Comparison of ENCODE assay signal across 35 cellular contexts in the genomic region with DNA sequence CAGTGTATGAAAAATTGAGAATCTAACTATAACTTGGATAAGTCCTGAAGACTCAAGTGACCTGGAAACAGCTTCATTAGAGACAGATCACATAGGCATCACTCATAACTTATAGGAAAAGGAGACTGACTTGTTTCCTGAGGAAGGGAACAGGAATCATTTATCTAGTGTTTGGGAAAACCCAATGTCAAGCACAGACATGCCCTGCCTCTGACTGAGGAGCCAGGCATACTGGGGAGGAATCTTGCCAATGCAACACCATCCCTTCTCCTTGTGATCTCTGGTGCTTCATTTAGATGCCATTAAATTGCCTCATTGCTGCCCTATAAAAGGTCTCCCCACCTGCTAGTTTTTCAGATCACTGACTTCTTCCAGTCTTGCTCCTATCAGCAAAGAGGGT. TPM values are rescaled to one million over a fixed set of nuclear protein-coding genes. Genes with fewer than 3 reads are reported as not detected.
"Had no signal": no experiment of that assay in that cellular context is flagged by ENCODE, and none has a peak within 500 bp of the region (broad histone marks: within the 10 kb centered on the region; RNA-seq: fewer than 3 reads in every experiment).

No MANE protein-coding gene starts in this region.

- H3K4me1 ChIP-seq: adrenal gland, body of pancreas, esophagus muscularis mucosa, heart left ventricle had no signal

- H3K9me3 ChIP-seq: adrenal gland had no signal

- H3K4me1 Mint-ChIP-seq: activated CD4-positive, alpha-beta T cell treated with anti-CD3 and anti-CD28 coated beads for 36 hours; activated CD4-positive, alpha-beta T cell treated with anti-CD3 and anti-CD28 coated beads, Interleukin-2, amount 10 ng/mL, durations not matched to agents 24 days and 14 days; activated CD8-positive, alpha-beta memory T cell treated with anti-CD3 and anti-CD28 coated beads, Interleukin-2, amount 10 ng/mL, durations not matched to agents 7 days and 5 days; activated naive CD4-positive, alpha-beta T cell treated with anti-CD3 and anti-CD28 coated beads, Interleukin-2, amount 50 U/mL, for 24 hours; activated naive CD8-positive, alpha-beta T cell treated with anti-CD3 and anti-CD28 coated beads for 36 hours; activated naive CD8-positive, alpha-beta T cell treated with anti-CD3 and anti-CD28 coated beads, Interleukin-2, amount 50 U/mL, for 24 hours; central memory CD8-positive, alpha-beta T cell had no signal

- H3K27ac ChIP-seq: adrenal gland, body of pancreas, coronary artery, esophagus muscularis mucosa, heart left ventricle had no signal

- H3K4me3 Mint-ChIP-seq: activated CD4-positive, alpha-beta memory T cell treated with anti-CD3 and anti-CD28 coated beads for 36 hours; activated CD4-positive, alpha-beta T cell treated with anti-CD3 and anti-CD28 coated beads for 36 hours; activated CD4-positive, alpha-beta T cell treated with anti-CD3 and anti-CD28 coated beads, Interleukin-2, amount 10 ng/mL, durations not matched to agents 24 days and 14 days; activated CD8-positive, alpha-beta memory T cell treated with anti-CD3 and anti-CD28 coated beads, Interleukin-2, amount 10 ng/mL, durations not matched to agents 7 days and 5 days; activated CD8-positive, alpha-beta T cell treated with anti-CD3 and anti-CD28 coated beads, Interleukin-2, amount 10 ng/mL, durations not matched to agents 7 days and 5 days; activated naive CD4-positive, alpha-beta T cell treated with anti-CD3 and anti-CD28 coated beads for 36 hours; activated naive CD4-positive, alpha-beta T cell treated with anti-CD3 and anti-CD28 coated beads, Interleukin-2, amount 50 U/mL, for 24 hours; activated naive CD8-positive, alpha-beta T cell treated with anti-CD3 and anti-CD28 coated beads for 36 hours; activated naive CD8-positive, alpha-beta T cell treated with anti-CD3 and anti-CD28 coated beads, Interleukin-2, amount 50 U/mL, for 24 hours; activated T-helper 1 cell treated with anti-CD3 and anti-CD28 coated beads, Interleukin-12 subunit alpha, Interleukin-12 subunit beta, Interleukin-2, Interleukin-4 antibody, amounts not matched to agents 30 ng/mL and 10 ng/mL and 1 ng/mL, durations not matched to agents 14 hours and 24 hours and 36 hours; central memory CD8-positive, alpha-beta T cell; dendritic cell treated with granulocyte-macrophage colony-stimulating factor and Interleukin-4, amounts not matched to agents 40 ng/mL and 50 ng/mL, for 4 days; effector memory CD8-positive, alpha-beta T cell had no signal

- H3K36me3 Mint-ChIP-seq: activated CD4-positive, alpha-beta memory T cell treated with anti-CD3 and anti-CD28 coated beads for 36 hours; activated CD8-positive, alpha-beta memory T cell treated with anti-CD3 and anti-CD28 coated beads, Interleukin-2, amount 10 ng/mL, durations not matched to agents 7 days and 5 days; activated naive CD8-positive, alpha-beta T cell treated with anti-CD3 and anti-CD28 coated beads for 36 hours had no signal

- DNase-seq: activated CD4-positive, alpha-beta memory T cell treated with anti-CD3 and anti-CD28 coated beads for 36 hours; activated CD4-positive, alpha-beta T cell treated with anti-CD3 and anti-CD28 coated beads for 36 hours; activated CD4-positive, CD25-positive, alpha-beta regulatory T cell; activated CD4-positive, CD25-positive, alpha-beta regulatory T cell treated with anti-CD3 and anti-CD28 coated beads, Interleukin-2, amount 50 U/mL, for 72 hours; activated CD8-positive, alpha-beta memory T cell treated with anti-CD3 and anti-CD28 coated beads, Interleukin-2, amount 10 ng/mL, durations not matched to agents 7 days and 5 days; activated CD8-positive, alpha-beta memory T cell treated with anti-CD3 and anti-CD28 coated beads, Interleukin-2, amount 50 U/mL, for 4 hours; activated CD8-positive, alpha-beta T cell treated with anti-CD3 and anti-CD28 coated beads, Interleukin-2, amount 10 ng/mL, durations not matched to agents 7 days and 5 days; activated effector memory CD4-positive, alpha-beta T cell treated with anti-CD3 and anti-CD28 coated beads, Interleukin-2, amount 50 U/mL, for 16 hours; activated naive CD4-positive, alpha-beta T cell treated with anti-CD3 and anti-CD28 coated beads for 36 hours; activated naive CD8-positive, alpha-beta T cell treated with anti-CD3 and anti-CD28 coated beads for 36 hours; activated naive CD8-positive, alpha-beta T cell treated with anti-CD3 and anti-CD28 coated beads, Interleukin-2, amount 50 U/mL, for 24 hours; activated T-cell treated with anti-CD3 and anti-CD28 coated beads, Interleukin-2, amount 50 U/mL, for 1 hour; activated T-cell treated with anti-CD3 and anti-CD28 coated beads, Interleukin-2, amount 50 U/mL, for 48 hours; adrenal gland; amygdala; aorta; body of pancreas; effector CD4-positive, alpha-beta T cell; effector memory CD8-positive, alpha-beta T cell; heart left ventricle; T-helper 2 cell had no signal

- H3K4me3 ChIP-seq: adrenal gland, body of pancreas, coronary artery, esophagus muscularis mucosa, heart left ventricle had no signal

- H3K9me3 Mint-ChIP-seq: activated CD4-positive, alpha-beta T cell treated with anti-CD3 and anti-CD28 coated beads, Interleukin-2, amount 10 ng/mL, durations not matched to agents 24 days and 14 days; activated naive CD4-positive, alpha-beta T cell treated with anti-CD3 and anti-CD28 coated beads for 36 hours; activated naive CD8-positive, alpha-beta T cell treated with anti-CD3 and anti-CD28 coated beads for 36 hours; activated naive CD8-positive, alpha-beta T cell treated with anti-CD3 and anti-CD28 coated beads, Interleukin-2, amount 50 U/mL, for 24 hours; activated T-helper 1 cell treated with anti-CD3 and anti-CD28 coated beads, Interleukin-12 subunit alpha, Interleukin-12 subunit beta, Interleukin-2, Interleukin-4 antibody, amounts not matched to agents 30 ng/mL and 10 ng/mL and 1 ng/mL, durations not matched to agents 14 hours and 24 hours and 36 hours; activated T-helper 2 cell treated with anti-CD3 and anti-CD28 coated beads, Interferon-gamma antibody, Interleukin-2, Interleukin-4, amounts not matched to agents 10 μg/mL and 5 μg/mL and 100 μg/mL, durations not matched to agents 14 hours and 24 hours and 36 hours; central memory CD8-positive, alpha-beta T cell; dendritic cell treated with granulocyte-macrophage colony-stimulating factor and Interleukin-4, amounts not matched to agents 40 ng/mL and 50 ng/mL, for 4 days; effector memory CD8-positive, alpha-beta T cell had no signal

- H3K27ac Mint-ChIP-seq: activated CD4-positive, alpha-beta memory T cell treated with anti-CD3 and anti-CD28 coated beads for 36 hours; activated CD4-positive, alpha-beta T cell treated with anti-CD3 and anti-CD28 coated beads for 36 hours; activated CD4-positive, alpha-beta T cell treated with anti-CD3 and anti-CD28 coated beads, Interleukin-2, amount 10 ng/mL, durations not matched to agents 24 days and 14 days; activated CD8-positive, alpha-beta memory T cell treated with anti-CD3 and anti-CD28 coated beads, Interleukin-2, amount 10 ng/mL, durations not matched to agents 7 days and 5 days; activated CD8-positive, alpha-beta T cell treated with anti-CD3 and anti-CD28 coated beads, Interleukin-2, amount 10 ng/mL, durations not matched to agents 7 days and 5 days; activated naive CD4-positive, alpha-beta T cell treated with anti-CD3 and anti-CD28 coated beads for 36 hours; activated naive CD4-positive, alpha-beta T cell treated with anti-CD3 and anti-CD28 coated beads, Interleukin-2, amount 50 U/mL, for 24 hours; activated naive CD8-positive, alpha-beta T cell treated with anti-CD3 and anti-CD28 coated beads for 36 hours; activated naive CD8-positive, alpha-beta T cell treated with anti-CD3 and anti-CD28 coated beads, Interleukin-2, amount 50 U/mL, for 24 hours; activated T-helper 1 cell treated with anti-CD3 and anti-CD28 coated beads, Interleukin-12 subunit alpha, Interleukin-12 subunit beta, Interleukin-2, Interleukin-4 antibody, amounts not matched to agents 30 ng/mL and 10 ng/mL and 1 ng/mL, durations not matched to agents 14 hours and 24 hours and 36 hours; activated T-helper 2 cell treated with anti-CD3 and anti-CD28 coated beads, Interferon-gamma antibody, Interleukin-2, Interleukin-4, amounts not matched to agents 10 μg/mL and 5 μg/mL and 100 μg/mL, durations not matched to agents 14 hours and 24 hours and 36 hours; dendritic cell treated with granulocyte-macrophage colony-stimulating factor and Interleukin-4, amounts not matched to agents 40 ng/mL and 50 ng/mL, for 4 days; effector memory CD8-positive, alpha-beta T cell had no signal

- ATAC-seq: activated CD4-positive, alpha-beta T cell treated with anti-CD3 and anti-CD28 coated beads for 36 hours; activated CD8-positive, alpha-beta memory T cell treated with anti-CD3 and anti-CD28 coated beads, Interleukin-2, amount 10 ng/mL, durations not matched to agents 7 days and 5 days; activated CD8-positive, alpha-beta T cell treated with anti-CD3 and anti-CD28 coated beads, Interleukin-2, amount 10 ng/mL, durations not matched to agents 7 days and 5 days; activated naive CD8-positive, alpha-beta T cell treated with anti-CD3 and anti-CD28 coated beads, Interleukin-2, amount 50 U/mL, for 24 hours; body of pancreas; effector memory CD8-positive, alpha-beta T cell; heart left ventricle had no signal

- H3K27me3 ChIP-seq: adrenal gland, body of pancreas, esophagus muscularis mucosa had no signal

- H3K36me3 ChIP-seq: adrenal gland, esophagus muscularis mucosa, heart left ventricle had no signal

RNA-seq across cellular contexts. Expression of gene LCE4A, which starts 10.3 kb away (rescaled TPM):
- total RNA-seq: activated CD4-positive, alpha-beta memory T cell treated with anti-CD3 and anti-CD28 coated beads for 36 hours; activated CD4-positive, alpha-beta T cell treated with anti-CD3 and anti-CD28 coated beads for 36 hours; activated CD4-positive, alpha-beta T cell treated with anti-CD3 and anti-CD28 coated beads, Interleukin-2, amount 10 ng/mL, durations not matched to agents 24 days and 14 days; activated CD8-positive, alpha-beta memory T cell treated with anti-CD3 and anti-CD28 coated beads for 36 hours; activated CD8-positive, alpha-beta memory T cell treated with anti-CD3 and anti-CD28 coated beads, Interleukin-2, amount 10 ng/mL, durations not matched to agents 7 days and 5 days; activated CD8-positive, alpha-beta T cell treated with anti-CD3 and anti-CD28 coated beads, Interleukin-2, amount 10 ng/mL, durations not matched to agents 7 days and 5 days; activated naive CD4-positive, alpha-beta T cell treated with anti-CD3 and anti-CD28 coated beads for 36 hours; activated naive CD8-positive, alpha-beta T cell treated with anti-CD3 and anti-CD28 coated beads for 36 hours; activated T-helper 1 cell treated with anti-CD3 and anti-CD28 coated beads, Interleukin-12 subunit alpha, Interleukin-12 subunit beta, Interleukin-2, Interleukin-4 antibody, amounts not matched to agents 30 ng/mL and 10 ng/mL and 1 ng/mL, durations not matched to agents 14 hours and 24 hours and 36 hours; activated T-helper 2 cell treated with anti-CD3 and anti-CD28 coated beads, Interferon-gamma antibody, Interleukin-2, Interleukin-4, amounts not matched to agents 10 μg/mL and 5 μg/mL and 100 μg/mL, durations not matched to agents 14 hours and 24 hours and 36 hours; adrenal gland; aorta; body of pancreas; cardiac septum; cerebellum; epithelial cell of proximal tubule; esophagus muscularis mucosa; frontal cortex; heart left ventricle; T-helper 1 cell treated with Interleukin-12 subunit alpha and Interleukin-12 subunit beta and Interleukin-4 antibody, amounts not matched to agents 30 ng/mL and 1 ng/mL, for 36 hours had no signal
- polyA plus RNA-seq: adrenal gland, aorta, heart left ventricle had no signal

RNA-seq across cellular contexts. Expression of gene LCE2A, which starts 20.1 kb away (rescaled TPM):
- total RNA-seq: activated CD4-positive, alpha-beta memory T cell treated with anti-CD3 and anti-CD28 coated beads for 36 hours; activated CD4-positive, alpha-beta T cell treated with anti-CD3 and anti-CD28 coated beads for 36 hours; activated CD4-positive, alpha-beta T cell treated with anti-CD3 and anti-CD28 coated beads, Interleukin-2, amount 10 ng/mL, durations not matched to agents 24 days and 14 days; activated CD8-positive, alpha-beta memory T cell treated with anti-CD3 and anti-CD28 coated beads for 36 hours; activated CD8-positive, alpha-beta memory T cell treated with anti-CD3 and anti-CD28 coated beads, Interleukin-2, amount 10 ng/mL, durations not matched to agents 7 days and 5 days; activated CD8-positive, alpha-beta T cell treated with anti-CD3 and anti-CD28 coated beads, Interleukin-2, amount 10 ng/mL, durations not matched to agents 7 days and 5 days; activated naive CD4-positive, alpha-beta T cell treated with anti-CD3 and anti-CD28 coated beads for 36 hours; activated naive CD8-positive, alpha-beta T cell treated with anti-CD3 and anti-CD28 coated beads for 36 hours; activated T-helper 1 cell treated with anti-CD3 and anti-CD28 coated beads, Interleukin-12 subunit alpha, Interleukin-12 subunit beta, Interleukin-2, Interleukin-4 antibody, amounts not matched to agents 30 ng/mL and 10 ng/mL and 1 ng/mL, durations not matched to agents 14 hours and 24 hours and 36 hours; activated T-helper 2 cell treated with anti-CD3 and anti-CD28 coated beads, Interferon-gamma antibody, Interleukin-2, Interleukin-4, amounts not matched to agents 10 μg/mL and 5 μg/mL and 100 μg/mL, durations not matched to agents 14 hours and 24 hours and 36 hours; adrenal gland; aorta; body of pancreas; cardiac septum; cerebellum; epithelial cell of proximal tubule; esophagus muscularis mucosa; frontal cortex; heart left ventricle; T-helper 1 cell treated with Interleukin-12 subunit alpha and Interleukin-12 subunit beta and Interleukin-4 antibody, amounts not matched to agents 30 ng/mL and 1 ng/mL, for 36 hours had no signal
- polyA plus RNA-seq: adrenal gland, aorta, heart left ventricle had no signal

RNA-seq across cellular contexts. Expression of gene LCE2B, which starts 32.3 kb away (rescaled TPM):
- total RNA-seq: activated CD4-positive, alpha-beta memory T cell treated with anti-CD3 and anti-CD28 coated beads for 36 hours; activated CD4-positive, alpha-beta T cell treated with anti-CD3 and anti-CD28 coated beads for 36 hours; activated CD4-positive, alpha-beta T cell treated with anti-CD3 and anti-CD28 coated beads, Interleukin-2, amount 10 ng/mL, durations not matched to agents 24 days and 14 days; activated CD8-positive, alpha-beta memory T cell treated with anti-CD3 and anti-CD28 coated beads for 36 hours; activated CD8-positive, alpha-beta memory T cell treated with anti-CD3 and anti-CD28 coated beads, Interleukin-2, amount 10 ng/mL, durations not matched to agents 7 days and 5 days; activated CD8-positive, alpha-beta T cell treated with anti-CD3 and anti-CD28 coated beads, Interleukin-2, amount 10 ng/mL, durations not matched to agents 7 days and 5 days; activated naive CD4-positive, alpha-beta T cell treated with anti-CD3 and anti-CD28 coated beads for 36 hours; activated naive CD8-positive, alpha-beta T cell treated with anti-CD3 and anti-CD28 coated beads for 36 hours; activated T-helper 1 cell treated with anti-CD3 and anti-CD28 coated beads, Interleukin-12 subunit alpha, Interleukin-12 subunit beta, Interleukin-2, Interleukin-4 antibody, amounts not matched to agents 30 ng/mL and 10 ng/mL and 1 ng/mL, durations not matched to agents 14 hours and 24 hours and 36 hours; activated T-helper 2 cell treated with anti-CD3 and anti-CD28 coated beads, Interferon-gamma antibody, Interleukin-2, Interleukin-4, amounts not matched to agents 10 μg/mL and 5 μg/mL and 100 μg/mL, durations not matched to agents 14 hours and 24 hours and 36 hours; adrenal gland; aorta; body of pancreas; cardiac septum; cerebellum; epithelial cell of proximal tubule; esophagus muscularis mucosa; frontal cortex; heart left ventricle; T-helper 1 cell treated with Interleukin-12 subunit alpha and Interleukin-12 subunit beta and Interleukin-4 antibody, amounts not matched to agents 30 ng/mL and 1 ng/mL, for 36 hours had no signal
- polyA plus RNA-seq: adrenal gland, aorta, heart left ventricle had no signal

RNA-seq across cellular contexts. Expression of gene KPRP, which starts 39.6 kb away (rescaled TPM):
- total RNA-seq: activated CD4-positive, alpha-beta memory T cell treated with anti-CD3 and anti-CD28 coated beads for 36 hours; activated CD4-positive, alpha-beta T cell treated with anti-CD3 and anti-CD28 coated beads for 36 hours; activated CD4-positive, alpha-beta T cell treated with anti-CD3 and anti-CD28 coated beads, Interleukin-2, amount 10 ng/mL, durations not matched to agents 24 days and 14 days; activated CD8-positive, alpha-beta memory T cell treated with anti-CD3 and anti-CD28 coated beads for 36 hours; activated CD8-positive, alpha-beta memory T cell treated with anti-CD3 and anti-CD28 coated beads, Interleukin-2, amount 10 ng/mL, durations not matched to agents 7 days and 5 days; activated CD8-positive, alpha-beta T cell treated with anti-CD3 and anti-CD28 coated beads, Interleukin-2, amount 10 ng/mL, durations not matched to agents 7 days and 5 days; activated naive CD4-positive, alpha-beta T cell treated with anti-CD3 and anti-CD28 coated beads for 36 hours; activated naive CD8-positive, alpha-beta T cell treated with anti-CD3 and anti-CD28 coated beads for 36 hours; activated T-helper 1 cell treated with anti-CD3 and anti-CD28 coated beads, Interleukin-12 subunit alpha, Interleukin-12 subunit beta, Interleukin-2, Interleukin-4 antibody, amounts not matched to agents 30 ng/mL and 10 ng/mL and 1 ng/mL, durations not matched to agents 14 hours and 24 hours and 36 hours; activated T-helper 2 cell treated with anti-CD3 and anti-CD28 coated beads, Interferon-gamma antibody, Interleukin-2, Interleukin-4, amounts not matched to agents 10 μg/mL and 5 μg/mL and 100 μg/mL, durations not matched to agents 14 hours and 24 hours and 36 hours; adrenal gland; aorta; body of pancreas; cardiac septum; cerebellum; epithelial cell of proximal tubule; esophagus muscularis mucosa; frontal cortex; heart left ventricle; T-helper 1 cell treated with Interleukin-12 subunit alpha and Interleukin-12 subunit beta and Interleukin-4 antibody, amounts not matched to agents 30 ng/mL and 1 ng/mL, for 36 hours had no signal
- polyA plus RNA-seq: adrenal gland, aorta, heart left ventricle had no signal

RNA-seq across cellular contexts. Expression of gene LCE2C, which starts 43.2 kb away (rescaled TPM):
- total RNA-seq: activated CD4-positive, alpha-beta memory T cell treated with anti-CD3 and anti-CD28 coated beads for 36 hours; activated CD4-positive, alpha-beta T cell treated with anti-CD3 and anti-CD28 coated beads for 36 hours; activated CD4-positive, alpha-beta T cell treated with anti-CD3 and anti-CD28 coated beads, Interleukin-2, amount 10 ng/mL, durations not matched to agents 24 days and 14 days; activated CD8-positive, alpha-beta memory T cell treated with anti-CD3 and anti-CD28 coated beads for 36 hours; activated CD8-positive, alpha-beta memory T cell treated with anti-CD3 and anti-CD28 coated beads, Interleukin-2, amount 10 ng/mL, durations not matched to agents 7 days and 5 days; activated CD8-positive, alpha-beta T cell treated with anti-CD3 and anti-CD28 coated beads, Interleukin-2, amount 10 ng/mL, durations not matched to agents 7 days and 5 days; activated naive CD4-positive, alpha-beta T cell treated with anti-CD3 and anti-CD28 coated beads for 36 hours; activated naive CD8-positive, alpha-beta T cell treated with anti-CD3 and anti-CD28 coated beads for 36 hours; activated T-helper 1 cell treated with anti-CD3 and anti-CD28 coated beads, Interleukin-12 subunit alpha, Interleukin-12 subunit beta, Interleukin-2, Interleukin-4 antibody, amounts not matched to agents 30 ng/mL and 10 ng/mL and 1 ng/mL, durations not matched to agents 14 hours and 24 hours and 36 hours; activated T-helper 2 cell treated with anti-CD3 and anti-CD28 coated beads, Interferon-gamma antibody, Interleukin-2, Interleukin-4, amounts not matched to agents 10 μg/mL and 5 μg/mL and 100 μg/mL, durations not matched to agents 14 hours and 24 hours and 36 hours; adrenal gland; aorta; body of pancreas; cardiac septum; cerebellum; epithelial cell of proximal tubule; esophagus muscularis mucosa; frontal cortex; heart left ventricle; T-helper 1 cell treated with Interleukin-12 subunit alpha and Interleukin-12 subunit beta and Interleukin-4 antibody, amounts not matched to agents 30 ng/mL and 1 ng/mL, for 36 hours had no signal
- polyA plus RNA-seq: adrenal gland, aorta, heart left ventricle had no signal
